13 cellular contexts compared by ENCODE assay signal in the genomic region with DNA sequence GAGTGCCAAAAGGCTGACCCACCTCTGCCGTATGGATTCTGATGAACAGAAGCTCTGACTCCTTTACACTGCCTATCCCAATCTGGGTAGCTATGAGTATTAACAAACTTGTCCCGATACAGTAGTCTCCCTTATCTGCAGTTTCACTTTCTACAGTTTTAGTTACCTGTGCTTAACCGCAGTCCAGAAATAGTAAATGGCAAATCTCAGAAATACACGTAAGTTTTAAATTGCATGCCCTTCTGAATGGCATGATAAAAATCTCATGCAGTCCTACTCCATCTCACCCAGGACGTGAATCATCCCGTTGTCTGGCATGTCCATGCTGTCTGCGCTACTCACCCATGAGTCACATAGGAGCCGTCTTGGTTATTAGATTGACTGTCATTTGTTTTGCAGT.
A peak's percentile ranks its signal among the peaks of the same experiment; 100 is the strongest.
DNase-seq lines count a peak whose midpoint lies in the region; ATAC-seq and TF ChIP-seq lines count a peak whose summit lies in the region.
"Had no signal": no experiment of that assay in that cellular context is flagged by ENCODE, and none has a peak within 500 bp of the region (broad histone marks: within the 10 kb centered on the region; RNA-seq: fewer than 3 reads in every experiment).

No MANE protein-coding gene starts in this region.

- BruUV-seq in HCT116 (replicated peaks; lab: Mats Ljungman, UMichigan): no TSS peak

- POLR2A ChIA-PET in HCT116 (lab: Charles Lee): no interaction called here

- peaks cover 0 to 15% of the 10 kb centered on the region in 2 experiments; a peak in 2 of 4 replicates for H3K4me1 ChIP-seq in HCT116 (ENCODE audit: control insufficient read depth in 1 of 2, insufficient read depth in 2 of 2, low read length in 2 of 2)
- H3K4me1 ChIP-seq: adrenal gland had no signal

- DNase-seq in A172 (ENCODE audit: low spot score): peak; percentile 83
- peak; percentile 46 for DNase-seq in HCT116 (ENCODE audit: low read depth, low spot score)
- DNase-seq in fibroblast of the aortic adventitia (ENCODE audit: low read depth): peak; percentile 79
- no peak for DNase-seq in erythroblast (lab: John Stamatoyannopoulos, UW)
- no peak for DNase-seq in SK-N-DZ (ENCODE audit: low spot score)
- no peak for DNase-seq in stimulated activated naive CD4-positive, alpha-beta T cell treated with Interleukin-2 at 50 U/mL for 16 hours (lab: John Stamatoyannopoulos, UW)
- DNase-seq in NCI-H2196 (lab: John Stamatoyannopoulos, UW; ENCODE audit: unreplicated experiment): no peak
- DNase-seq: kidney; NCI-H526; stimulated activated naive CD8-positive, alpha-beta T cell treated with anti-CD3 and anti-CD28 coated beads, Interleukin-15, Interleukin-2, amounts not matched to agents 100 U/mL and 50 U/mL, for 24 hours; T-cell had no signal

- H3K27ac ChIP-seq in HCT116 (ENCODE audit: low read depth, low read length): no peak overlapping the region
- H3K27ac ChIP-seq: adrenal gland had no signal

- TF ChIP-seq CTCF in HCT116 (IDR thresholded peaks at IDR 0.05 in 2 of 3, conservative IDR thresholded peaks at IDR 0.05 in 1 of 3; ENCODE audit: borderline replicate concordance in 1 of 3, insufficient read depth in 1 of 3, low read depth in 2 of 3, low read length in 2 of 3): no peak
- no peak for TF ChIP-seq CTCF in fibroblast of the aortic adventitia (IDR thresholded peaks at IDR 0.05; ENCODE audit: insufficient read depth, low read length)

- peak overlapping the region; percentile 7 for H2AFZ ChIP-seq in HCT116 (ENCODE audit: low read depth, low read length, poor library complexity, severe bottlenecking)

- intact Hi-C loops in HCT116 (cut with micrococcal nuclease): no loop called here

- RAD21 ChIA-PET in HCT116 (lab: Charles Lee; ENCODE audit: low non-redundant PET in 1 of 2, low total read pairs in 2 of 2, uncharacterized antibody in 2 of 2, unreplicated experiment in 2 of 2): no interaction called here

- ATAC-seq in HCT116 (peak; percentile 97), SK-N-SH treated with all-trans-retinoic acid at 6 μM for 48 hours (peak; percentile 96)
- ATAC-seq: stimulated activated naive CD8-positive, alpha-beta T cell treated with anti-CD3 and anti-CD28 coated beads, Interleukin-15, Interleukin-2, amounts not matched to agents 100 U/mL and 50 U/mL, for 24 hours; T-cell had no signal

- TF ChIP-seq RAD21 in HCT116 (IDR thresholded peaks at IDR 0.05; ENCODE audit: low read depth): no peak

- no peak for TF ChIP-seq POLR2A in HCT116 (IDR thresholded peaks at IDR 0.05; ENCODE audit: borderline replicate concordance, extremely low read depth, insufficient read depth, insufficient read length)
- TF ChIP-seq POLR2A in erythroblast (IDR thresholded peaks at IDR 0.05; ENCODE audit: low read length): no peak

- H4K20me1 ChIP-seq in HCT116 (ENCODE audit: insufficient read depth): no peaks in the 10 kb centered on the region

- H3K9me2 ChIP-seq in HCT116 (ENCODE audit: insufficient read depth): no peaks in the 10 kb centered on the region

- peak overlapping the region; percentile 53 for H3K4me2 ChIP-seq in HCT116 (ENCODE audit: low read length)

- H3K4me3 ChIP-seq in HCT116 (replicated peaks in 1 of 2; ENCODE audit: low read depth in 1 of 2, low read length in 2 of 2): peak overlapping the region in 1 of 2 experiments; percentile 9; a peak in 2 of 4 replicates
- peak overlapping the region; percentile 9 for H3K4me3 ChIP-seq in fibroblast of the aortic adventitia (ENCODE audit: low read depth, low read length)
- H3K4me3 ChIP-seq: adrenal gland had no signal

- no peaks in the 10 kb centered on the region for H3K36me3 ChIP-seq in HCT116 (ENCODE audit: control insufficient read depth in 1 of 2, insufficient read depth in 2 of 2, low read length in 2 of 2)
- H3K36me3 ChIP-seq: adrenal gland had no signal

- H3K9me3 ChIP-seq in HCT116 (ENCODE audit: control insufficient read depth in 1 of 2, insufficient read depth in 1 of 2, low read depth in 1 of 2, low read length in 2 of 2): no peaks in the 10 kb centered on the region
- H3K9me3 ChIP-seq: adrenal gland had no signal

- CTCF ChIA-PET in HCT116 (lab: Charles Lee): no interaction called here

- no peaks in the 10 kb centered on the region for H3K27me3 ChIP-seq in HCT116 (ENCODE audit: insufficient read depth, low read length)
- H3K27me3 ChIP-seq: adrenal gland had no signal

- H3K9ac ChIP-seq in HCT116 (ENCODE audit: low read length): no peak overlapping the region

- no peaks in the 10 kb centered on the region for H3K79me2 ChIP-seq in HCT116 (ENCODE audit: insufficient read depth, low read length)

TF ChIP-seq in HCT116, 20 proteins besides CTCF, POLR2A, EP300 and RAD21 (continues in another document):
- TF ChIP-seq YY1 (IDR thresholded peaks at IDR 0.05; ENCODE audit: extremely low read depth, insufficient replicate concordance, low read depth, low read length) (peak; percentile 25), SRF (IDR thresholded peaks at IDR 0.05; ENCODE audit: low read depth) (peak; percentile 49; the same call in 1 of the 2 replicates), POLR2AphosphoS5 (IDR thresholded peaks at IDR 0.05; ENCODE audit: low read depth, low read length) (peak; percentile 28; the same call in 1 of the 2 replicates), FOSL1 (IDR thresholded peaks at IDR 0.05; ENCODE audit: low read depth) (peak; percentile 90), SP1 (IDR thresholded peaks at IDR 0.05; ENCODE audit: low read depth) (peak; percentile 69), SIN3A (IDR thresholded peaks at IDR 0.05; ENCODE audit: low read depth) (0 out of 2 replicates have a peak, but pooled peaks have one; percentile 38)
- TF ChIP-seq, protein P1, sequence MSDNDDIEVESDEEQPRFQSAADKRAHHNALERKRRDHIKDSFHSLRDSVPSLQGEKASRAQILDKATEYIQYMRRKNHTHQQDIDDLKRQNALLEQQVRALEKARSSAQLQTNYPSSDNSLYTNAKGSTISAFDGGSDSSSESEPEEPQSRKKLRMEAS (IDR thresholded peaks at IDR 0.05): peak; percentile 52; the same call in 1 of the 2 replicates

TF ChIP-seq in SK-N-SH treated with all-trans-retinoic acid at 6 μM for 48 hours, 23 proteins besides CTCF, POLR2A, EP300 and RAD21:
- TF ChIP-seq GLIS3 (CRISPR knock-in tag; IDR thresholded peaks at IDR 0.05): no peak
- TF ChIP-seq ISL1 (CRISPR knock-in tag; IDR thresholded peaks at IDR 0.05): peak; percentile 65; the same call in 1 of the 2 replicates
- TF ChIP-seq ZFP3 (CRISPR knock-in tag; IDR thresholded peaks at IDR 0.05): peak; percentile 79; the same call in 1 of the 2 replicates
- peak; percentile 14; the same call in 1 of the 2 replicates for TF ChIP-seq POU6F1 (CRISPR knock-in tag; IDR thresholded peaks at IDR 0.05; ENCODE audit: borderline replicate concordance, low read depth)

Comparison
In these comparisons a context has a peak if more than half of its experiments do, and no peak if none do; other contexts are left out.
1. DNase-seq: peak in A172 (single experiment), HCT116 (single experiment) and fibroblast of the aortic adventitia (single experiment); none in erythroblast (0 of 2), SK-N-DZ (single experiment), stimulated activated naive CD4-positive, alpha-beta T cell treated with Interleukin-2 at 50 U/mL for 16 hours (single experiment) and NCI-H2196 (single experiment).